ENCODE assay signal across 21 cellular contexts in genomic region chr6:123017313-123017712, GRCh38. TPM values are rescaled to one million over a fixed set of nuclear protein-coding genes. Genes with fewer than 3 reads are reported as not detected.
"Had no signal": no experiment of that assay in that cellular context is flagged by ENCODE, and none has a peak within 500 bp of the region (broad histone marks: within the 10 kb centered on the region; RNA-seq: fewer than 3 reads in every experiment).

No MANE protein-coding gene starts in this region.

- ATAC-seq: effector memory CD8-positive, alpha-beta T cell; gastrocnemius medialis; left colon; mucosa of descending colon; naive thymus-derived CD8-positive, alpha-beta T cell had no signal

- DNase-seq: effector memory CD8-positive, alpha-beta T cell; gastrocnemius medialis; immature natural killer cell; kidney; left colon; mucosa of descending colon; naive thymus-derived CD8-positive, alpha-beta T cell; sigmoid colon; stimulated activated CD4-positive, alpha-beta T cell treated with anti-CD3 and anti-CD28 coated beads, Interleukin-2, amount 100 ng/mL, for 24 hours; stimulated activated naive CD4-positive, alpha-beta T cell; stomach had no signal

- H3K27ac ChIP-seq: epithelial cell of prostate, esophagus muscularis mucosa, gastrocnemius medialis, right atrium auricular region, sigmoid colon, skin epidermis, stomach, thyroid gland had no signal

RNA-seq across cellular contexts. Expression of gene CLVS2, which starts 21.3 kb away (rescaled TPM):
- total RNA-seq: fibroblast of villous mesenchyme; kidney; lung microvascular endothelial cell; mesenteric fat pad; naive thymus-derived CD8-positive, alpha-beta T cell; osteocyte; pulmonary artery endothelial cell; right atrium auricular region; thyroid gland had no signal
